15 cellular contexts compared by ENCODE assay signal in genomic region chr10:50620899-50621298, GRCh38. TPM values are rescaled to one million over a fixed set of nuclear protein-coding genes. Genes with fewer than 3 reads are reported as not detected.
DNase-seq lines count a peak whose midpoint lies in the region; ATAC-seq, FAIRE-seq and TF ChIP-seq lines count a peak whose summit lies in the region.
"Had no signal": no experiment of that assay in that cellular context is flagged by ENCODE, and none has a peak within 500 bp of the region (broad histone marks: within the 10 kb centered on the region; RNA-seq: fewer than 3 reads in every experiment).

No MANE protein-coding gene starts in this region.

- no peaks in the 10 kb centered on the region for H3K9me3 ChIP-seq in BLaER1 treated with 17β-estradiol and CSF1 and Interleukin-3, amounts not matched to agents 10 nM and 100 nM (replicated peaks in 1 of 11)
- no peaks in the 10 kb centered on the region for H3K9me3 ChIP-seq in K562 (replicated peaks; ENCODE audit: control insufficient read depth, insufficient read depth, low read depth, low read length)
- H3K9me3 ChIP-seq in naive thymus-derived CD4-positive, alpha-beta T cell (ENCODE audit: control insufficient read depth in 2 of 3, low read length in 3 of 3) = no peaks in the 10 kb centered on the region

- H3K4me2 ChIP-seq in BLaER1 treated with 17β-estradiol and CSF1 and Interleukin-3, amounts not matched to agents 10 nM and 100 nM = peak overlapping the region in 10 of 11 experiments; percentile 86 to 98 (median 94); a peak in 15 of 22 replicates
- H3K4me2 ChIP-seq in K562 (ENCODE audit: insufficient read depth, low read length) = peak overlapping the region; percentile 91; the same call in 1 of the 2 replicates

- H3K4me3 Mint-ChIP-seq in naive thymus-derived CD4-positive, alpha-beta T cell = peak overlapping the region in 9 of 10 donors; percentile 41 to 99 (median 97)

- POLR2A ChIA-PET in HEK293T (lab: Yijun Ruan, JAX) (interaction anchor here (1.5 kb wide), 1 partner anchor 16 kb away, joined by 4 read pairs; no protein-coding TSS in a partner anchor), K562 (lab: Yijun Ruan, JAX) (interaction anchor here (0.7 to 3.8 kb wide), 9 partner anchors 8 to 188 kb away, joined by 3 to 32 read pairs (median 4); no protein-coding TSS in a partner anchor)
- POLR2A ChIA-PET in naive thymus-derived CD4-positive, alpha-beta T cell (lab: Charles Lee) = interaction anchor here (0.6 to 2.9 kb wide), 8 partner anchors 9 to 555 kb away, joined by 4 to 20 read pairs (median 4); no protein-coding TSS in a partner anchor

- peaks cover 0 to 2% (median 0%) of the 10 kb centered on the region in 11 donors for H3K9me3 Mint-ChIP-seq in naive thymus-derived CD4-positive, alpha-beta T cell
- H3K9me3 Mint-ChIP-seq: activated CD4-positive, alpha-beta T cell treated with anti-CD3 and anti-CD28 coated beads, Interleukin-2, amount 10 ng/mL, durations not matched to agents 7 days and 5 days had no signal

- no peaks in the 10 kb centered on the region for H3K9me1 ChIP-seq in K562 (ENCODE audit: control insufficient read depth, insufficient read depth, low read length)

- WGBS in K562 (ENCODE audit: insufficient coverage, low coverage, missing lambda C conversion rate) = 77% methylated on average over 7 of the region's 7 CpGs

- H3K4me1 ChIP-seq in BLaER1 treated with 17β-estradiol and CSF1 and Interleukin-3, amounts not matched to agents 10 nM and 100 nM = peaks cover 30 to 49% (median 38%) of the 10 kb centered on the region in 10 experiments
- H3K4me1 ChIP-seq in K562 (replicated peaks in 1 of 2; ENCODE audit: control insufficient read depth in 2 of 2, insufficient read depth in 2 of 2, low read length in 2 of 2) = peaks cover 29 to 34% of the 10 kb centered on the region in 2 experiments
- H3K4me1 ChIP-seq in naive thymus-derived CD4-positive, alpha-beta T cell (ENCODE audit: control insufficient read depth in 2 of 2, insufficient read depth in 2 of 2, low read length in 2 of 2) = peaks cover 20 to 50% of the 10 kb centered on the region in 2 donors

- in situ Hi-C loops in K562 (cut with MboI) = no loop called here

- no peak overlapping the region for H3K9ac ChIP-seq in BLaER1 treated with 17β-estradiol and CSF1 and Interleukin-3, amounts not matched to agents 10 nM and 100 nM
- peak overlapping the region; percentile 11 to 83; a peak in 3 of 4 replicates for H3K9ac ChIP-seq in K562 (ENCODE audit: insufficient read depth in 1 of 2, low read depth in 2 of 2, low read length in 2 of 2)

- H3K79me2 ChIP-seq in K562 (ENCODE audit: control insufficient read depth, insufficient read depth, low read length) = peaks cover 89% of the 10 kb centered on the region

- FAIRE-seq in K562 (lab: Jason Lieb, UNC) = no peak

- H3K4me3 ChIP-seq in BLaER1 treated with 17β-estradiol and CSF1 and Interleukin-3, amounts not matched to agents 10 nM and 100 nM = no peak overlapping the region
- no peak overlapping the region for H3K4me3 ChIP-seq in K562
- H3K4me3 ChIP-seq in naive thymus-derived CD4-positive, alpha-beta T cell (ENCODE audit: low read length) = no peak overlapping the region

- no peaks in the 10 kb centered on the region for H3K36me3 Mint-ChIP-seq in naive thymus-derived CD4-positive, alpha-beta T cell

- peaks cover 37 to 62% (median 55%) of the 10 kb centered on the region in 7 donors for H3K4me1 Mint-ChIP-seq in naive thymus-derived CD4-positive, alpha-beta T cell

- no peaks in the 10 kb centered on the region for H3K27me3 ChIP-seq in BLaER1 treated with 17β-estradiol and CSF1 and Interleukin-3, amounts not matched to agents 10 nM and 100 nM
- H3K27me3 ChIP-seq in K562 (ENCODE audit: control insufficient read depth in 2 of 2, insufficient read depth in 2 of 2, low read length in 2 of 2) = no peaks in the 10 kb centered on the region
- H3K27me3 ChIP-seq in naive thymus-derived CD4-positive, alpha-beta T cell (ENCODE audit: control insufficient read depth in 2 of 2, insufficient read depth in 2 of 2, low read length in 2 of 2) = no peaks in the 10 kb centered on the region
- H3K27me3 ChIP-seq: brain microvascular endothelial cell had no signal

- TF ChIP-seq POLR2A in K562 (conservative IDR thresholded peaks at IDR 0.05) = no peak

- TF ChIP-seq EP300 in K562 (IDR thresholded peaks at IDR 0.05; ENCODE audit: low read length) = no peak

- CTCF ChIA-PET in HEK293T (lab: Yijun Ruan, JAX) = interaction anchor here (0.7 to 1.1 kb wide), 2 partner anchors 9 to 637 kb away, joined by 3 read pairs; no protein-coding TSS in a partner anchor
- CTCF ChIA-PET in K562 (lab: Yijun Ruan, JAX; ENCODE audit: low intra/inter-chr PET ratio) = interaction anchor here (2.7 kb wide), 1 partner anchor 60 kb away, joined by 9 read pairs; no protein-coding TSS in a partner anchor
- CTCF ChIA-PET in naive thymus-derived CD4-positive, alpha-beta T cell (lab: Charles Lee) = interaction anchor here (0.7 to 2.2 kb wide), 4 partner anchors 14 to 60 kb away, joined by 3 to 9 read pairs (median 4); no protein-coding TSS in a partner anchor

- no peak overlapping the region for H3K27ac ChIP-seq in BLaER1 treated with 17β-estradiol and CSF1 and Interleukin-3, amounts not matched to agents 10 nM and 100 nM
- no peak overlapping the region for H3K27ac ChIP-seq in K562 (ENCODE audit: extremely low read depth, low read depth, low read length)
- H3K27ac ChIP-seq in naive thymus-derived CD4-positive, alpha-beta T cell (ENCODE audit: low read depth, low read length) = peak overlapping the region; percentile 99
- H3K27ac ChIP-seq: brain microvascular endothelial cell had no signal

- no TSS peak for BruUV-seq in K562 (replicated peaks; lab: Mats Ljungman, UMichigan)

- no peak for DNase-seq in HEK293T (ENCODE audit: extremely low spot score)
- DNase-seq in K562 (ENCODE audit: extremely low read depth in 1 of 4, low spot score in 3 of 4) = no peak
- no peak for DNase-seq in naive thymus-derived CD4-positive, alpha-beta T cell
- DNase-seq in NCI-H2081 treated with DMSO at 0.1 percent for 48 hours (lab: John Stamatoyannopoulos, UW) = no peak
- no peak for DNase-seq in GM19238 (ENCODE audit: insufficient read length, low spot score)
- no peak for DNase-seq in AG08396 (ENCODE audit: low spot score)
- DNase-seq: activated CD4-positive, alpha-beta T cell treated with anti-CD3 and anti-CD28 coated beads, Interleukin-2, amount 10 ng/mL, durations not matched to agents 7 days and 5 days; activated effector memory CD4-positive, alpha-beta T cell treated with Interleukin-2 at 50 U/mL for 16 hours; brain microvascular endothelial cell; mesenchymal stem cell; MV-4-11; NCI-H82; stimulated activated CD4-positive, alpha-beta T cell treated with anti-CD3 and anti-CD28 coated beads, Interleukin-12 subunit alpha, Interleukin-12 subunit beta, amount 100 ng/mL, for 4 hours had no signal

- no peaks in the 10 kb centered on the region for H3K27me3 Mint-ChIP-seq in naive thymus-derived CD4-positive, alpha-beta T cell
- H3K27me3 Mint-ChIP-seq: activated CD4-positive, alpha-beta T cell treated with anti-CD3 and anti-CD28 coated beads, Interleukin-2, amount 10 ng/mL, durations not matched to agents 7 days and 5 days had no signal

- no peak for TF ChIP-seq RAD21 in K562 (CRISPR knock-in tag; conservative IDR thresholded peaks at IDR 0.05 in 1 of 2, IDR thresholded peaks at IDR 0.05 in 1 of 2)

- peaks cover 13 to 65% (median 37%) of the 10 kb centered on the region in 11 experiments; a peak in 17 of 22 replicates for H4K20me1 ChIP-seq in BLaER1 treated with 17β-estradiol and CSF1 and Interleukin-3, amounts not matched to agents 10 nM and 100 nM
- 0 out of 2 replicates have a peak, but pooled peaks cover 4% of the 10 kb centered on the region for H4K20me1 ChIP-seq in K562 (replicated peaks; ENCODE audit: control insufficient read depth, insufficient read depth, low read length)

- H3K27ac Mint-ChIP-seq in naive thymus-derived CD4-positive, alpha-beta T cell = peak overlapping the region in 8 of 9 donors; percentile 85 to 98 (median 95)

- no peak for TF ChIP-seq CTCF in K562 (IDR thresholded peaks at IDR 0.05 in 2 of 3, conservative IDR thresholded peaks at IDR 0.05 in 1 of 3; ENCODE audit: insufficient read depth in 2 of 3, low read depth in 1 of 3, low read length in 3 of 3)

- no peak for ATAC-seq in K562
- no peak for ATAC-seq in naive thymus-derived CD4-positive, alpha-beta T cell
- no peak for ATAC-seq in HG03280 (IDR thresholded peaks at IDR 0.05; ENCODE audit: unreplicated experiment)

- intact Hi-C loops in K562 (cut with micrococcal nuclease) = loop anchor here (5.0 kb wide), 1 partner anchor 294 kb away; no protein-coding TSS in a partner anchor
- intact Hi-C loops in naive thymus-derived CD4-positive, alpha-beta T cell (cut with micrococcal nuclease) = loop anchor here (5.0 to 10.0 kb wide), 9 partner anchors 34 to 1816 kb away; partner anchors contain the start of genes ASAH2B (in 1 of the 2), PARG (in 1 of the 2), TIMM23B (in 1 of the 2) and WASHC2A (in 1 of the 2)

- H2AFZ ChIP-seq in K562 (ENCODE audit: low read depth, low read length) = no peak overlapping the region

- no peaks in the 10 kb centered on the region for H3K36me3 ChIP-seq in BLaER1 treated with 17β-estradiol and CSF1 and Interleukin-3, amounts not matched to agents 10 nM and 100 nM
- H3K36me3 ChIP-seq in K562 (ENCODE audit: control insufficient read depth, insufficient read depth, low read length) = peaks cover 15% of the 10 kb centered on the region; the same call in 2 of the 3 replicates
- peaks cover 0 to 13% (median 0%) of the 10 kb centered on the region in 3 experiments for H3K36me3 ChIP-seq in naive thymus-derived CD4-positive, alpha-beta T cell (ENCODE audit: control insufficient read depth in 2 of 3, insufficient read depth in 3 of 3, low read length in 3 of 3)
- H3K36me3 ChIP-seq: brain microvascular endothelial cell had no signal

RNA-seq across cellular contexts. Expression of gene SGMS1, which starts 2.9 kb away (rescaled TPM):
- 267 and 295 TPM in 2 replicates for total RNA-seq in K562 (2011; cell fraction: chromatin; rRNA removed; ENCODE audit: low replicate concordance)
- total RNA-seq in K562 (2011; cell fraction: nucleolus; rRNA removed) = 202 and 204 TPM in 2 replicates
- 277 and 388 TPM in 2 replicates for total RNA-seq in K562 (2011; cell fraction: nucleoplasm; rRNA removed)
- 187 and 232 TPM in 2 replicates for total RNA-seq in K562 (2014; rRNA removed)
- total RNA-seq in K562 (2014; rRNA removed; fragmentation: Illumina TruSeq; extraction: Trizol) = 82.2 and 82.5 TPM in 2 replicates
- 82.3 and 83.8 TPM in 2 replicates for total RNA-seq in K562 (2015; rRNA removed; fragmentation: Illumina TruSeq; extraction: Trizol)
- total RNA-seq in K562 (2021) = 91.8 and 94.0 TPM in 2 replicates
- polyA plus RNA-seq in K562 (2011; rRNA removed) = 69.8 and 89.6 TPM in 2 replicates
- polyA plus RNA-seq in K562 (2011; cell fraction: cytosol; rRNA removed) = 58.5 and 88.3 TPM in 2 replicates
- 74.4 and 107 TPM in 2 replicates for polyA plus RNA-seq in K562 (2011; cell fraction: nucleus; rRNA removed)
- 27.2 and 40.1 TPM in 2 replicates for polyA plus RNA-seq in K562 (2012)
- 61.5 and 69.7 TPM in 2 replicates for polyA plus RNA-seq in K562 (2014; fragmentation: Illumina TruSeq; extraction: Trizol)
- polyA plus RNA-seq in K562 (2014; fragmentation: Nextera tagmentation; extraction: Ambion mirVana) = 10 to 100 TPM; 22.6 to 25.3 TPM
- polyA plus RNA-seq in K562 (2014; rRNA removed) = 63.2 and 82.2 TPM in 2 replicates
- polyA minus RNA-seq in K562 (2011; rRNA and poly(A)+ RNA removed) = 116 and 125 TPM in 2 replicates
- 75.6 and 79.4 TPM in 2 replicates for polyA minus RNA-seq in K562 (2011; cell fraction: cytosol; rRNA and poly(A)+ RNA removed)
- polyA minus RNA-seq in K562 (2011; cell fraction: nucleus; rRNA and poly(A)+ RNA removed) = 297 and 317 TPM in 2 replicates
- 10 to 100 TPM; 19.6 to 45.7 (median 29.5) TPM for total RNA-seq in naive thymus-derived CD4-positive, alpha-beta T cell
- 10 to 100 TPM; 11.5 to 14.5 TPM for polyA plus RNA-seq in naive thymus-derived CD4-positive, alpha-beta T cell

Comparison
In these comparisons a context has a peak if more than half of its experiments do, and no peak if none do; other contexts are left out.
1. H3K9ac ChIP-seq: peak in K562 (2 of 2); none in BLaER1 treated with 17β-estradiol and CSF1 and Interleukin-3, amounts not matched to agents 10 nM and 100 nM (0 of 11).